Comparison of ENCODE assay signal across 8 cellular contexts in the genomic region with DNA sequence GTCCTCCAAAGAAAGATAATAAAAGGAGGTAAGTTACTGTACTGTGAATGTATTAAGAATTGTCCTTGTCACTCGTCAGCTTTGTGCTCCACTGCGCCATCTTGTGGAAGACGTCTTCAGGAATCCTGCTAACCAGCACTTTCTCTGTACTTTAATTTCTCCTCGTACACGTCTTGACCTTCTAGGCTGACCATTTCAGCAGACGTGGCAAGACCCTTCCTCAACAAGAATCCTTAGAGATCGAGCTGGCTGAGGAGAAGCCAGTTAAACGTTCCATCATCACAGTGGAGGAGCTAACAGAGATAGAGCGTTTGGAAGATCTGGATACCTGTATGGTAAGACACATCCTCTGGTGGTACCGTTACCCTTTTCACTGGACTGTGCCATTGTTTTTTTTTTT.
A peak's percentile ranks its signal among the peaks of the same experiment; 100 is the strongest.
DNase-seq lines count a peak whose midpoint lies in the region; ATAC-seq and TF ChIP-seq lines count a peak whose summit lies in the region.

No MANE protein-coding gene starts in this region.

- H3K27me3 Mint-ChIP-seq in osteocyte (ENCODE audit: unreplicated experiment) = no peaks in the 10 kb centered on the region

- H3K27me3 ChIP-seq in tibial artery = no peaks in the 10 kb centered on the region

- no peak for ATAC-seq in GM21529 (IDR thresholded peaks at IDR 0.05; ENCODE audit: unreplicated experiment)

- peaks cover 13% of the 10 kb centered on the region for H3K4me1 Mint-ChIP-seq in osteocyte (ENCODE audit: unreplicated experiment)

- no peak overlapping the region for H3K4me3 ChIP-seq in tibial artery

- TF ChIP-seq CTCF in osteocyte (IDR thresholded peaks at IDR 0.05) (peak; percentile 92), tibial artery (IDR thresholded peaks at IDR 0.05) (peak; percentile 66 to 73)

- in situ Hi-C loops in G401 (cut with HindIII; ENCODE audit: low sequenced_read_pairs) = no loop called here

- intact Hi-C loops in tibial artery (cut with DNase I; ENCODE audit: low total_unique reads) = no loop called here

- peaks cover 4% of the 10 kb centered on the region for H3K36me3 Mint-ChIP-seq in osteocyte (ENCODE audit: unreplicated experiment)

- peak; percentile 86 for DNase-seq in G401 (ENCODE audit: low spot score)
- DNase-seq in LoVo (ENCODE audit: low spot score) = peak; percentile 74
- peak; percentile 29 for DNase-seq in SHP77 treated with DMSO at 0.1 percent for 48 hours (lab: John Stamatoyannopoulos, UW)
- peak; percentile 88 for DNase-seq in activated effector memory CD4-positive, alpha-beta T cell treated with anti-CD3 and anti-CD28 coated beads, Interleukin-2, amount 50 U/mL, for 16 hours
- peak; percentile 58 for DNase-seq in foreskin melanocyte
- peak; percentile 90 for DNase-seq in osteocyte (ENCODE audit: extremely low spot score, unreplicated experiment)
- DNase-seq in tibial artery = peak; percentile 80 to 85

- no peaks in the 10 kb centered on the region for H3K9me3 ChIP-seq in tibial artery

- H3K9me3 Mint-ChIP-seq in osteocyte (ENCODE audit: unreplicated experiment) = no peaks in the 10 kb centered on the region

- H3K27ac Mint-ChIP-seq in osteocyte (ENCODE audit: unreplicated experiment) = no peak overlapping the region

- no peaks in the 10 kb centered on the region for H3K4me1 ChIP-seq in tibial artery

- H3K27ac ChIP-seq in tibial artery = no peak overlapping the region

- H3K4me3 Mint-ChIP-seq in osteocyte (ENCODE audit: unreplicated experiment) = no peak overlapping the region

- peaks cover 0 to 11% (median 6%) of the 10 kb centered on the region in 3 donors for H3K36me3 ChIP-seq in tibial artery

Comparison
In these comparisons a context has a peak if more than half of its experiments do, and no peak if none do; other contexts are left out.
1. DNase-seq: peak in every context shown above with its lines; median percentile 90 in osteocyte; 88 in activated effector memory CD4-positive, alpha-beta T cell treated with anti-CD3 and anti-CD28 coated beads, Interleukin-2, amount 50 U/mL, for 16 hours; 86 in G401; 82 in tibial artery; 74 in LoVo; 58 in foreskin melanocyte; 29 in SHP77 treated with DMSO at 0.1 percent for 48 hours.